In the genomic region with DNA sequence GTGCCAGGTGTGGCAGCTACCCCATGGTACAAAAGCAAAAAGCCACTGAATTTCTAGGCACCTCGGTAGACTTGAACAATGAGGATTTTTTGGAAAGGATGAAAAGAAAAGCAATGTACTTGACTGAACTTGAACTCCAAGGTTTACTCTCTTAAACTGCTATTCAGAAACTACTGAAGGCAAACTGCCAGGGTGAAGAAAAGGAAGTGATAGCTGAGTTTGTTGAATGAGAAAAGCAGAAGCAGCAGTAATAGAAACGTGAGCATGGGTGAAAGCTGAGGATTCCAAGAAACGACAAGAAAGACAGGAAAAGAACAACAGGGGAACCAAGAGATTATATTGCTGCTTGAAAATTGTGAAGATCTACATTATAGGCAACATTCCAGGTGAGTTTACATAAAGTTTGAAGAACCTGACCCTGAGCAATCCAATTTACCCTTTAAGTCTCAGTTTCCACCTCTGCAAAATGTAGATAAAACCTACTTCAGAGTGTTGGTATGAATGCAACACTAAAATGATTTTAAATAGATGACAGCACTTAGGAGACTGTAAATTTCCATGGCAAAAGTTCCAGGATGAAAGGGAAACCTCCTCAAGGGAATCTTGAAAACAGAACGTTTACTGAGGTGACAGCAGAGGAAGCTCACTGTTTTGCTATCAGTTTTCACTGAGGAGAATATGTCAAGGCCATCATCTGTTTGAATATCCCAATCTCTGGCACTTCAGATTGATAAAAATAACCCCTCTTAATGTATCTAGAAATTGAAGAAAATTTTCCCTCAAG, we compare ENCODE assay signal across 15 cellular contexts.
"Had no signal": no experiment of that assay in that cellular context is flagged by ENCODE, and none has a peak within 500 bp of the region (broad histone marks: within the 10 kb centered on the region; RNA-seq: fewer than 3 reads in every experiment).

No MANE protein-coding gene starts in this region.

- H3K79me2 ChIP-seq: hepatocyte had no signal

- H3K27ac ChIP-seq: coronary artery, hepatocyte, left lung, thyroid gland had no signal

- H3K4me2 ChIP-seq: hepatocyte had no signal

- H3K4me3 ChIP-seq: coronary artery, hepatocyte, left lung, thyroid gland had no signal

- ATAC-seq: activated naive CD4-positive, alpha-beta T cell treated with anti-CD3 and anti-CD28 coated beads, Interleukin-2, amount 50 U/mL, for 72 hours; activated T-cell treated with anti-CD3 and anti-CD28 coated beads, Interleukin-2, amount 50 U/mL, for 72 hours; esophagus mucosa; left lung; natural killer cell; stimulated activated memory B cell treated with anti-CD40 and anti-IgM and Interleukin-4, amounts not matched to agents 10 μg/mL and 1 μg/mL and 100 μg/mL, for 72 hours had no signal

- H3K27me3 ChIP-seq: hepatocyte, left lung, thyroid gland had no signal

- H3K4me1 ChIP-seq: left lung, thyroid gland had no signal

- H3K9me3 ChIP-seq: thyroid gland had no signal

- H3K27me3 Mint-ChIP-seq: activated CD4-positive, alpha-beta T cell treated with anti-CD3 and anti-CD28 coated beads, Interleukin-2, amount 10 ng/mL, durations not matched to agents 24 days and 14 days; central memory CD8-positive, alpha-beta T cell; stimulated activated memory B cell treated with anti-CD40 and anti-IgM and Interleukin-4, amounts not matched to agents 10 μg/mL and 1 μg/mL and 100 μg/mL, for 72 hours had no signal

- H3K27ac Mint-ChIP-seq: activated CD4-positive, alpha-beta T cell treated with anti-CD3 and anti-CD28 coated beads, Interleukin-2, amount 10 ng/mL, durations not matched to agents 24 days and 14 days; activated naive CD4-positive, alpha-beta T cell treated with anti-CD3 and anti-CD28 coated beads, Interleukin-2, amount 50 U/mL, for 72 hours; activated T-cell treated with anti-CD3 and anti-CD28 coated beads, Interleukin-2, amount 50 U/mL, for 72 hours; natural killer cell; stimulated activated memory B cell treated with anti-CD40 and anti-IgM and Interleukin-4, amounts not matched to agents 10 μg/mL and 1 μg/mL and 100 μg/mL, for 72 hours had no signal

- H3K36me3 ChIP-seq: left lung, thyroid gland had no signal

- H3K4me3 Mint-ChIP-seq: activated CD4-positive, alpha-beta T cell treated with anti-CD3 and anti-CD28 coated beads, Interleukin-2, amount 10 ng/mL, durations not matched to agents 24 days and 14 days; activated T-cell treated with anti-CD3 and anti-CD28 coated beads, Interleukin-2, amount 50 U/mL, for 72 hours; central memory CD8-positive, alpha-beta T cell; natural killer cell; stimulated activated memory B cell treated with anti-CD40 and anti-IgM and Interleukin-4, amounts not matched to agents 10 μg/mL and 1 μg/mL and 100 μg/mL, for 72 hours had no signal

- H3K4me1 Mint-ChIP-seq: activated CD4-positive, alpha-beta T cell treated with anti-CD3 and anti-CD28 coated beads, Interleukin-2, amount 10 ng/mL, durations not matched to agents 24 days and 14 days; central memory CD8-positive, alpha-beta T cell; natural killer cell had no signal

- DNase-seq: activated CD4-positive, alpha-beta T cell treated with anti-CD3 and anti-CD28 coated beads, Interleukin-2, amount 10 ng/mL, durations not matched to agents 24 days and 14 days; activated CD4-positive, CD25-positive, alpha-beta regulatory T cell; activated CD8-positive, alpha-beta memory T cell treated with anti-CD3 and anti-CD28 coated beads, Interleukin-2, amount 50 U/mL, for 48 hours; activated gamma-delta T cell; activated T-cell treated with anti-CD3 and anti-CD28 coated beads, Interleukin-2, amount 50 U/mL, for 72 hours; islet precursor cell; left lung; natural killer cell; thyroid gland had no signal

- H2AFZ ChIP-seq: hepatocyte had no signal
